23 cellular contexts compared by ENCODE assay signal in the genomic region with DNA sequence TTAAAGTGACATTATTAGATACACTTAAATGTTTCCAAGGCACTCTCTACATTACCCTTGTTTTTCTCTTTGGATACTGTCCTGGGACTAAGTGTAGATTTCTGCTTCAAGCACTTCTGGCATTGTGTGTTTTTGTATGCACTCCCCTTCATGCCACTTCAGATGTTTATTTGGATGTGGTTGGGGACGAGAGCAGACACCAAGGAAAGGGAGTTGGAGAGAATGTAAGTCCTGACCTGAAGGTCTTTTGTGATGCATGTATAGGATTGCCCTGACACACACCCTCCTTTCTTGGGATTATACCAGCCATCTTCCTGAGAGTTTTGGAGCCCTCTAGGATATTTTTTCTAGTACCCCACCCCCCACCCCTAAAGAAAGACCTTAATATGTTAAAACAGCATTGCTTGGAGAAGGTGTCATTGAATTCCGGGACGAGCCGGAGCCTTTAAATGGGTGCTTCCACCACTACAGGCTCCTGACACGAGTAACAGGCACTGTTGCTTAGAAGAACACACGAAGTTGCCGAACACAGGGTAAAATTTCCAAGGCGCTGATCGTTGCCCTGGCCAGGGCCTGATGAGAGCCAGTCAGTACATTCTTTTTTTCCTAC. TPM values are rescaled to one million over a fixed set of nuclear protein-coding genes. Genes with fewer than 3 reads are reported as not detected.
DNase-seq lines count a peak whose midpoint lies in the region; ATAC-seq and TF ChIP-seq lines count a peak whose summit lies in the region.
"Had no signal": no experiment of that assay in that cellular context is flagged by ENCODE, and none has a peak within 500 bp of the region (broad histone marks: within the 10 kb centered on the region; RNA-seq: fewer than 3 reads in every experiment).

No MANE protein-coding gene starts in this region.

- no peaks in the 10 kb centered on the region for H3K4me1 ChIP-seq in mammary epithelial cell (ENCODE audit: insufficient read depth, low read length)
- peaks cover 7% of the 10 kb centered on the region for H3K4me1 ChIP-seq in HAP-1
- no peaks in the 10 kb centered on the region for H3K4me1 ChIP-seq in adipocyte (ENCODE audit: control insufficient read depth, insufficient read depth, low read length)
- H3K4me1 ChIP-seq in neural progenitor cell, result peaks cover 3% of the 10 kb centered on the region

- H3K4me2 ChIP-seq in mammary epithelial cell (ENCODE audit: insufficient read depth, low read depth, low read length) (no peak overlapping the region), neural progenitor cell (no peak overlapping the region)

- no peaks in the 10 kb centered on the region for H3K4me1 Mint-ChIP-seq in MCF 10A (ENCODE audit: insufficient read depth, unreplicated experiment)
- H3K4me1 Mint-ChIP-seq in neural progenitor cell, result no peaks in the 10 kb centered on the region

- H3K27ac ChIP-seq in mammary epithelial cell (ENCODE audit: insufficient read depth, low read depth, low read length), result no peak overlapping the region
- peak overlapping the region; percentile 27 for H3K27ac ChIP-seq in neural progenitor cell
- H3K27ac ChIP-seq: thoracic aorta had no signal

- no peak for ATAC-seq in GM21786 (IDR thresholded peaks at IDR 0.05; ENCODE audit: unreplicated experiment)
- ATAC-seq: HCT116, left colon had no signal

- dilution Hi-C loops in mammary epithelial cell (cut with HindIII; ENCODE audit: low sequenced_read_pairs), result no loop called here

- peaks cover 2% of the 10 kb centered on the region for H3K79me2 ChIP-seq in mammary epithelial cell (ENCODE audit: insufficient read depth, low read length)
- H3K79me2 ChIP-seq in neural progenitor cell (ENCODE audit: low read depth), result no peaks in the 10 kb centered on the region

- H3F3A ChIP-seq in neural progenitor cell (ENCODE audit: low read depth), result peaks cover 16% of the 10 kb centered on the region

- H4K20me1 ChIP-seq in mammary epithelial cell (ENCODE audit: insufficient read depth, low read length) (no peaks in the 10 kb centered on the region), neural progenitor cell (ENCODE audit: low read depth) (peaks cover 3% of the 10 kb centered on the region)

- WGBS in mammary epithelial cell (ENCODE audit: low coverage, missing lambda C conversion rate), result 96% methylated on average over 9 of the region's 9 CpGs

- no peak for DNase-seq in mammary epithelial cell
- DNase-seq in MCF 10A (ENCODE audit: unreplicated experiment), result no peak
- DNase-seq in HAP-1 (ENCODE audit: low spot score in 2 of 2), result peak; percentile 25 to 55
- peak; percentile 10 for DNase-seq in adipocyte (ENCODE audit: low read depth)
- no peak for DNase-seq in neural progenitor cell (ENCODE audit: low spot score)
- DNase-seq in NOMO-1 treated with dmso at 0.1 percent for 144 hours (lab: John Stamatoyannopoulos, UW; ENCODE audit: unreplicated experiment), result no peak
- no peak for DNase-seq in SIG-M5 (lab: John Stamatoyannopoulos, UW)
- DNase-seq: activated CD4-positive, alpha-beta T cell treated with anti-CD3 and anti-CD28 coated beads for 4 hours; activated CD8-positive, alpha-beta memory T cell treated with anti-CD3 and anti-CD28 coated beads, Interleukin-2, amount 50 U/mL, for 4 hours; activated gamma-delta T cell treated with Interleukin-2 at 50 U/mL for 16 hours; anterior cingulate cortex; C1 segment of cervical spinal cord; caudate nucleus; glutamatergic neuron; left colon; NCI-H187 treated with DMSO at 0.1 percent for 48 hours; NCI-H82; psoas muscle; stimulated activated CD4-positive, alpha-beta T cell treated with anti-CD3 and anti-CD28 coated beads, Interleukin-1b, Interleukin-23, amount 100 ng/mL, for 48 hours had no signal

- no peaks in the 10 kb centered on the region for H3K27me3 Mint-ChIP-seq in MCF 10A (ENCODE audit: insufficient read depth, unreplicated experiment)
- no peaks in the 10 kb centered on the region for H3K27me3 Mint-ChIP-seq in neural progenitor cell (ENCODE audit: insufficient read depth, low read depth)

- TF ChIP-seq CTCF in mammary epithelial cell (conservative IDR thresholded peaks at IDR 0.05 in 1 of 2, IDR thresholded peaks at IDR 0.05 in 1 of 2; ENCODE audit: extremely low read depth in 1 of 2, insufficient read depth in 1 of 2, low read depth in 1 of 2, low read length in 2 of 2) (no peak), MCF 10A (IDR thresholded peaks at IDR 0.05; ENCODE audit: unreplicated experiment) (no peak), neural progenitor cell (IDR thresholded peaks at IDR 0.05) (no peak)

- H3K36me3 Mint-ChIP-seq in MCF 10A (ENCODE audit: insufficient read depth, unreplicated experiment) (peaks cover 67% of the 10 kb centered on the region), neural progenitor cell (peaks cover 33% of the 10 kb centered on the region)

- POLR2A ChIA-PET in MCF 10A (lab: Yijun Ruan, JAX), result interaction anchor here (0.6 kb wide), 1 partner anchor 151 kb away, joined by 3 read pairs; no protein-coding TSS in a partner anchor

- H3K9me3 Mint-ChIP-seq in MCF 10A (ENCODE audit: unreplicated experiment) (no peaks in the 10 kb centered on the region), neural progenitor cell (no peaks in the 10 kb centered on the region)
- H3K9me3 Mint-ChIP-seq: T-helper 1 cell treated with Interleukin-12 subunit alpha and Interleukin-12 subunit beta and Interleukin-4 antibody, amounts not matched to agents 30 μg/mL and 1 μg/mL, for 36 hours had no signal

- no peak overlapping the region for H3K4me3 ChIP-seq in mammary epithelial cell (replicated peaks in 1 of 3; ENCODE audit: insufficient read depth in 1 of 3, low read depth in 2 of 3, low read length in 3 of 3)
- H3K4me3 ChIP-seq in HAP-1, result no peak overlapping the region
- no peak overlapping the region for H3K4me3 ChIP-seq in adipocyte (ENCODE audit: low read length)
- no peak overlapping the region for H3K4me3 ChIP-seq in neural progenitor cell
- H3K4me3 ChIP-seq: psoas muscle, thoracic aorta had no signal

- CTCF ChIA-PET in mammary epithelial cell (lab: Charles Lee; ENCODE audit: low non-redundant PET), result no interaction called here
- CTCF ChIA-PET in MCF 10A (lab: Yijun Ruan, JAX), result interaction anchor here (0.6 to 15.5 kb wide), 2 partner anchors 37 to 1946 kb away, joined by 4 to 359 read pairs; no protein-coding TSS in a partner anchor

- H2AFZ ChIP-seq in mammary epithelial cell (ENCODE audit: low read depth, low read length), result no peak overlapping the region
- H2AFZ ChIP-seq in neural progenitor cell (replicated peaks), result no peak overlapping the region

- H3K27me3 ChIP-seq in mammary epithelial cell (ENCODE audit: insufficient read depth, low read length) (no peaks in the 10 kb centered on the region), HAP-1 (ENCODE audit: low read depth) (no peaks in the 10 kb centered on the region), adipocyte (replicated peaks; ENCODE audit: control insufficient read depth, insufficient read depth, low read length) (no peaks in the 10 kb centered on the region), neural progenitor cell (no peaks in the 10 kb centered on the region)

- no peak overlapping the region for H3K27ac Mint-ChIP-seq in MCF 10A (ENCODE audit: low read depth, unreplicated experiment)
- H3K27ac Mint-ChIP-seq in neural progenitor cell, result no peak overlapping the region
- H3K27ac Mint-ChIP-seq: T-helper 1 cell treated with Interleukin-12 subunit alpha and Interleukin-12 subunit beta and Interleukin-4 antibody, amounts not matched to agents 30 μg/mL and 1 μg/mL, for 36 hours had no signal

- BruUV-seq in mammary epithelial cell (replicated peaks; lab: Mats Ljungman, UMichigan) (TSS peak; percentile 6), MCF 10A (replicated peaks; lab: Mats Ljungman, UMichigan) (no TSS peak)

- in situ Hi-C loops in mammary epithelial cell (cut with MboI; ENCODE audit: low sequenced_read_pairs in 2 of 2) (no loop called here), HAP-1 (cut with MboI; ENCODE audit: low sequenced_read_pairs) (no loop called here)

- no peak overlapping the region for H3K9ac ChIP-seq in mammary epithelial cell (ENCODE audit: insufficient read depth, low read length)
- no peak overlapping the region for H3K9ac ChIP-seq in adipocyte (ENCODE audit: low read length)
- H3K9ac ChIP-seq in neural progenitor cell, result no peak overlapping the region

- H3K36me3 ChIP-seq in mammary epithelial cell (ENCODE audit: insufficient read depth, low read length) (peaks cover 31% of the 10 kb centered on the region), HAP-1 (replicated peaks) (peaks cover 22% of the 10 kb centered on the region), adipocyte (ENCODE audit: control insufficient read depth, insufficient read depth, low read length, severe bottlenecking) (peaks cover 65% of the 10 kb centered on the region), neural progenitor cell (peaks cover 16% of the 10 kb centered on the region)

- intact Hi-C loops in mammary epithelial cell (cut with micrococcal nuclease) (no loop called here), MCF 10A (cut with micrococcal nuclease) (no loop called here)

- H3K9me3 ChIP-seq in mammary epithelial cell (replicated peaks; ENCODE audit: insufficient read depth, low read length) (no peaks in the 10 kb centered on the region), HAP-1 (no peaks in the 10 kb centered on the region), adipocyte (ENCODE audit: control insufficient read depth, low read length) (no peaks in the 10 kb centered on the region), neural progenitor cell (ENCODE audit: low read depth) (no peaks in the 10 kb centered on the region)
- H3K9me3 ChIP-seq: psoas muscle, thoracic aorta had no signal

- no peak overlapping the region for H3K4me3 Mint-ChIP-seq in MCF 10A (ENCODE audit: unreplicated experiment)
- no peak overlapping the region for H3K4me3 Mint-ChIP-seq in neural progenitor cell
- H3K4me3 Mint-ChIP-seq: T-helper 1 cell treated with Interleukin-12 subunit alpha and Interleukin-12 subunit beta and Interleukin-4 antibody, amounts not matched to agents 30 μg/mL and 1 μg/mL, for 36 hours had no signal

RNA-seq across cellular contexts. Expression of a gene that starts 22.7 kb away (rescaled TPM):
- total RNA-seq in mammary epithelial cell (10 to 100 TPM; 70.7 to 85.9 TPM), MCF 10A (2022) (62.7 and 66.0 TPM in 2 replicates), neural progenitor cell (ENCODE audit: low replicate concordance) (103 and 141 TPM in 2 replicates)
- polyA plus RNA-seq in mammary epithelial cell, result 75.2 TPM
- 28.0 TPM for polyA minus RNA-seq in mammary epithelial cell

Comparison
In these comparisons a context has a peak if more than half of its experiments do, and no peak if none do; other contexts are left out.
1. DNase-seq: peak in HAP-1 (2 of 2) and adipocyte (single experiment); none in mammary epithelial cell (single experiment), MCF 10A (single experiment), neural progenitor cell (single experiment), NOMO-1 treated with dmso at 0.1 percent for 144 hours (single experiment) and SIG-M5 (single experiment).